In the genomic region with DNA sequence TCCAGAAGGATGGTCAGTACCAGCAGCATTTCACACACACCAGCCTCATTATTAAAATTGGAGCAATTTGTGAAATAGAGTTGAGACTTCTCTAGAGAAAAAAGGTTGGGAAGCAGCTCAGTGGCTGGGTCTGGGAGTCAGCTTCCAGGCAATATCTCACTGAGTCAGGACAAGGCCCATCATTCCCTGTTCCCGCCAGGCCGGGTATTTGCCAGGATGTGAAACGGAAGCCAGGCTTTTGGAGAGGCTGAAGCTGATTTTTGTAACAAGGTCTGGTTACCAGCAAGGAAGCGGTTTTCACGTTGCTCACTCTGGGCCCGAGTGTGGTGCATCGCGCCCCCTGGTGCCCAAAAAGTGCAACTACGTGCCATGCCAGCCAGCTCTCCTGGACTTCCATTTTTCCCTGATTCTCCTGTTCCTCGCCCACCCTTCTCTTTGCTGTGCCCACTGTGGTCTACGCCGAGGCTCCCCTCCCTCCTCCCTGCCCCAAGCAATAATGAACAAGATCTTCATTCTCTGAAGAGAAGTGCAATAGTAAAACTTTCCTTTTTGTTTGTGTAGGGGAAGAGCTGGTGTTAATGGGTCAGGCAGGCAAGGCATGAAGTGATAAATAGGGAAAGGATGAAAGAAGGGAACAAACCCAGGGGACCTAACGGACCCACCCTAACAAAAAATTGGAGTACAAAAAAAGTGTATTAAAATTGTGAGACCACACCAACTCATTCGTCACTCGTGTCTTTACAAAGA, we compare ENCODE assay signal across 8 cellular contexts.
A peak's percentile ranks its signal among the peaks of the same experiment; 100 is the strongest.
DNase-seq lines count a peak whose midpoint lies in the region; ATAC-seq and TF ChIP-seq lines count a peak whose summit lies in the region.

No MANE protein-coding gene starts in this region.

- H3K9me3 ChIP-seq in ascending aorta (no peaks in the 10 kb centered on the region), hepatocyte (ENCODE audit: low read depth) (no peaks in the 10 kb centered on the region), sigmoid colon (no peaks in the 10 kb centered on the region)

- H3K9me2 ChIP-seq in hepatocyte (replicated peaks; ENCODE audit: insufficient read depth): no peaks in the 10 kb centered on the region

- TF ChIP-seq CTCF in ascending aorta (IDR thresholded peaks at IDR 0.05) (peak; percentile 92 to 97 (median 95)), hepatocyte (IDR thresholded peaks at IDR 0.05; ENCODE audit: poor library complexity) (peak; percentile 92), sigmoid colon (IDR thresholded peaks at IDR 0.05) (peak; percentile 98 to 99 (median 98))

- peak in 3 of 4 donors; percentile 39 to 75 (median 71) for TF ChIP-seq EP300 in sigmoid colon (IDR thresholded peaks at IDR 0.05)

- WGBS in hepatocyte (ENCODE audit: low lambda C conversion rate, missing lambda C conversion rate): 21% methylated on average over 15 of the region's 15 CpGs
- 12 to 16% methylated on average over 15 of the region's 15 CpGs for WGBS in sigmoid colon, 2 donors

- H3K4me2 ChIP-seq in hepatocyte: peak overlapping the region; percentile 91

- DNase-seq in DMS79 treated with DMSO at 0.1 percent for 48 hours (lab: John Stamatoyannopoulos, UW) (peak; percentile 81), HEK293T (ENCODE audit: extremely low spot score) (peak; percentile 85), NCI-H1694 (lab: John Stamatoyannopoulos, UW) (peak; percentile 81), T-helper 22 cell (ENCODE audit: low read depth) (peak; percentile 23), ascending aorta (ENCODE audit: low spot score in 2 of 2) (peak; percentile 38 to 92), hepatocyte (ENCODE audit: low spot score) (peak; percentile 85), sigmoid colon (peak; percentile 97)

- intact Hi-C loops in ascending aorta (cut with DNase I) (loop anchor here (1.0 to 2.0 kb wide), 2 partner anchors 310 to 431 kb away; no protein-coding TSS in a partner anchor), sigmoid colon (cut with DNase I) (loop anchor here (1.0 to 5.0 kb wide), 3 partner anchors 83 to 310 kb away; no protein-coding TSS in a partner anchor)

- H2AFZ ChIP-seq in hepatocyte: no peak overlapping the region

- no peak for ATAC-seq in HG02623 (IDR thresholded peaks at IDR 0.05; ENCODE audit: unreplicated experiment)

- POLR2A ChIA-PET in HEK293T (lab: Yijun Ruan, JAX): no interaction called here

- no peaks in the 10 kb centered on the region for H3K79me2 ChIP-seq in hepatocyte

- no peak for TF ChIP-seq POLR2A in sigmoid colon (IDR thresholded peaks at IDR 0.05)

- H3K4me1 ChIP-seq in ascending aorta (peaks cover 5 to 11% of the 10 kb centered on the region in 2 donors), hepatocyte (ENCODE audit: insufficient read depth) (peaks cover 4% of the 10 kb centered on the region), sigmoid colon (peaks cover 0 to 37% (median 27%) of the 10 kb centered on the region in 4 donors)

- H3K4me3 ChIP-seq in ascending aorta: peak overlapping the region in 1 of 2 donors; percentile 69
- no peak overlapping the region for H3K4me3 ChIP-seq in hepatocyte
- peak overlapping the region in 1 of 4 donors; percentile 61 for H3K4me3 ChIP-seq in sigmoid colon

- no peaks in the 10 kb centered on the region for H3K27me3 ChIP-seq in ascending aorta
- H3K27me3 ChIP-seq in hepatocyte: no peaks in the 10 kb centered on the region
- no peaks in the 10 kb centered on the region for H3K27me3 ChIP-seq in sigmoid colon

- H3K36me3 ChIP-seq in ascending aorta (no peaks in the 10 kb centered on the region), hepatocyte (replicated peaks; ENCODE audit: insufficient read depth, low read depth) (no peaks in the 10 kb centered on the region), sigmoid colon (no peaks in the 10 kb centered on the region)

- CTCF ChIA-PET in HEK293T (lab: Yijun Ruan, JAX): interaction anchor here (0.5 to 3.4 kb wide), 25 partner anchors 9 to 433 kb away, joined by 3 to 42 read pairs (median 4); no protein-coding TSS in a partner anchor

- no peaks in the 10 kb centered on the region for H4K20me1 ChIP-seq in hepatocyte (ENCODE audit: insufficient read depth, poor library complexity, severe bottlenecking)

- H3K27ac ChIP-seq in ascending aorta (peak overlapping the region; percentile 58 to 59), hepatocyte (no peak overlapping the region), sigmoid colon (peak overlapping the region; percentile 71 to 93 (median 82))

TF ChIP-seq in HEK293T, 16 proteins besides CTCF, POLR2A, EP300 and RAD21:
- TF ChIP-seq SP1 (IDR thresholded peaks at IDR 0.05) (no peak), NFRKB (IDR thresholded peaks at IDR 0.05) (no peak), FOXA1 (IDR thresholded peaks at IDR 0.05) (no peak), L3MBTL2 (conservative IDR thresholded peaks at IDR 0.05) (no peak), SUZ12 (IDR thresholded peaks at IDR 0.05) (no peak), HDGF (IDR thresholded peaks at IDR 0.05; ENCODE audit: borderline replicate concordance) (no peak), TARDBP (IDR thresholded peaks at IDR 0.05) (no peak), FOXM1 (IDR thresholded peaks at IDR 0.05; ENCODE audit: borderline replicate concordance) (no peak), BHLHE40 (IDR thresholded peaks at IDR 0.05; ENCODE audit: borderline replicate concordance) (no peak), ARNT (IDR thresholded peaks at IDR 0.05) (no peak)

Comparison
In these comparisons a context has a peak if more than half of its experiments do, and no peak if none do; other contexts are left out.
1. DNase-seq: peak in every context shown above with its lines; median percentile 97 in sigmoid colon; 85 in HEK293T; 85 in hepatocyte; 81 in DMS79 treated with DMSO at 0.1 percent for 48 hours; 81 in NCI-H1694; 65 in ascending aorta; 23 in T-helper 22 cell.